In the genomic region with DNA sequence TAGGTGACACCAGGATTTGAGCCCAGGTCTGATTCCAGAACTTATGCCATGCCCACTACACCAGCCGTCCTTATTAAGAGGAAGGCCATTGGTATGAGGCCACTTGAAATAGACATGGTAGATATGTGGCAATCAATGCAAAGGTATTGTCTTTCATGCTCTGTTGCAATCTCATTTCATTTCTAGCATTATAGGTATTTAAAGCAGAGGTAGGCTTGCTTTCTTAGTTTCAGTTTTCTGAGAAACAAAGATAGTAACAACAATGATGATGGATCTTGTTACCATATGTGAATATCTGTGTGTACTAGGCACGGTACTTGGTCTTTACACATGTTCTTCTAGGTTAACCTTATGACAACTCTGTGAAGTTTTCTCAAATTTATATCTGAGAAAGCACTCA, we compare ENCODE assay signal across 1 cellular context.
TF ChIP-seq lines count a peak whose summit lies in the region.

No MANE protein-coding gene starts in this region.

TF ChIP-seq in GM12878, 131 proteins besides CTCF, POLR2A, EP300 and RAD21 (continued from another document):
- TF ChIP-seq, protein P1, sequence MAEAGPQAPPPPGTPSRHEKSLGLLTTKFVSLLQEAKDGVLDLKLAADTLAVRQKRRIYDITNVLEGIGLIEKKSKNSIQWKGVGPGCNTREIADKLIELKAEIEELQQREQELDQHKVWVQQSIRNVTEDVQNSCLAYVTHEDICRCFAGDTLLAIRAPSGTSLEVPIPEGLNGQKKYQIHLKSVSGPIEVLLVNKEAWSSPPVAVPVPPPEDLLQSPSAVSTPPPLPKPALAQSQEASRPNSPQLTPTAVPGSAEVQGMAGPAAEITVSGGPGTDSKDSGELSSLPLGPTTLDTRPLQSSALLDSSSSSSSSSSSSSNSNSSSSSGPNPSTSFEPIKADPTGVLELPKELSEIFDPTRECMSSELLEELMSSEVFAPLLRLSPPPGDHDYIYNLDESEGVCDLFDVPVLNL (IDR thresholded peaks at IDR 0.05; ENCODE audit: low read depth, low read length) = no peak
- TF ChIP-seq POLR2AphosphoS2 (IDR thresholded peaks at IDR 0.05; ENCODE audit: low read depth, low read length) (no peak), SMARCA5 (IDR thresholded peaks at IDR 0.05) (no peak), ZNF217 (IDR thresholded peaks at IDR 0.05) (no peak)
- TF ChIP-seq, protein P2, sequence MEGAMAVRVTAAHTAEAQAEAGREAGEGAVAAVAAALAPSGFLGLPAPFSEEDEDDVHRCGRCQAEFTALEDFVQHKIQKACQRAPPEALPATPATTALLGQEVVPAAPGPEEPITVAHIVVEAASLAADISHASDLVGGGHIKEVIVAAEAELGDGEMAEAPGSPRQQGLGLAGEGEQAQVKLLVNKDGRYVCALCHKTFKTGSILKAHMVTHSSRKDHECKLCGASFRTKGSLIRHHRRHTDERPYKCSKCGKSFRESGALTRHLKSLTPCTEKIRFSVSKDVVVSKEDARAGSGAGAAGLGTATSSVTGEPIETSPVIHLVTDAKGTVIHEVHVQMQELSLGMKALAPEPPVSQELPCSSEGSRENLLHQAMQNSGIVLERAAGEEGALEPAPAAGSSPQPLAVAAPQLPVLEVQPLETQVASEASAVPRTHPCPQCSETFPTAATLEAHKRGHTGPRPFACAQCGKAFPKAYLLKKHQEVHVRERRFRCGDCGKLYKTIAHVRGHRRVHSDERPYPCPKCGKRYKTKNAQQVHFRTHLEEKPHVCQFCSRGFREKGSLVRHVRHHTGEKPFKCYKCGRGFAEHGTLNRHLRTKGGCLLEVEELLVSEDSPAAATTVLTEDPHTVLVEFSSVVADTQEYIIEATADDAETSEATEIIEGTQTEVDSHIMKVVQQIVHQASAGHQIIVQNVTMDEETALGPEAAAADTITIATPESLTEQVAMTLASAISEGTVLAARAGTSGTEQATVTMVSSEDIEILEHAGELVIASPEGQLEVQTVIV (IDR thresholded peaks at IDR 0.05; ENCODE audit: borderline replicate concordance, partially characterized antibody) = no peak
